In the genomic region with DNA sequence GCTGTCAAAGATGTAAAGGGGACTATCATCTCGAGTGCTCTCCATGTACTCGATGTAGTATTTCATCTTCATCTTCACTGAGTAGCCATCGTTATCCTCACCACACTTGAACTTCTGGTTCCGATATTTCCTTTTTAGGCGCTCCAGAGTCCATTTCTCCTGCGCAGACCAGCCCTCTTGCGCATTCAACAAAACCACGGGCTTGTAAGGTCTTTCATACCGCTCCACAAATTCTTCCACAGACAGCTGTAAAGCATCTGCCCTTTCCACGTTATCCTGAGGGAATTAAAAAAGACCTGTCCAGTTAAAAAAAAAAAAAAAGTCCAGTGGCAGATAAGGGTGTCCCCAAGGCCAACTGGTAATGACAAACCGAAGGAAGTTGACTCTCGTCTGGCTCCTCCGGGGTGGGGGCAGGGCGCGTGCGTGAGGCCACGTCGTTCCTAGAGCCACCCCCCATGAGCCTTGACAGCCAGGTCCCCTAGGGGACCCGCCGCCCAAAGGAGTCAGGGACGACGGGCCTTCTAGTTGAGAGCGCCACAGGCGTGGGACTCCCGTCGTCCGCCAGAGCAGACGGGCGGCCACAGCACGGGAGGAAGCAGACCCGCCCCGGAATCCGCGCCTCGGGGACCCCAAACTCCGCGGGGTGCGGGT, we compare ENCODE assay signal across 8 cellular contexts. TPM values are rescaled to one million over a fixed set of nuclear protein-coding genes. Genes with fewer than 3 reads are reported as not detected.
DNase-seq lines count a peak whose midpoint lies in the region; ATAC-seq and TF ChIP-seq lines count a peak whose summit lies in the region.

No MANE protein-coding gene starts in this region.

- H3K4me3 ChIP-seq in OCI-LY1 (ENCODE audit: low read depth, low read length, poor library complexity, severe bottlenecking) = peak overlapping the region; percentile 93
- H3K4me3 ChIP-seq in suprapubic skin = peak overlapping the region; percentile 83

- H3K4me3 Mint-ChIP-seq in activated T-cell treated with anti-CD3 and anti-CD28 coated beads, Interleukin-2, amount 50 U/mL, for 4 hours = peak overlapping the region; percentile 98
- peak overlapping the region; percentile 98 for H3K4me3 Mint-ChIP-seq in natural killer cell

- ATAC-seq in HG02763 (IDR thresholded peaks at IDR 0.05; ENCODE audit: unreplicated experiment) (peak; percentile 20), natural killer cell (peak; percentile 17 to 42 (median 34))
- ATAC-seq in activated T-cell treated with anti-CD3 and anti-CD28 coated beads, Interleukin-2, amount 50 U/mL, for 4 hours = peak; percentile 42 to 46

- TF ChIP-seq CTCF in OCI-LY1 (IDR thresholded peaks at IDR 0.05; ENCODE audit: low read length) (no peak), natural killer cell (IDR thresholded peaks at IDR 0.05) (no peak), suprapubic skin (IDR thresholded peaks at IDR 0.05) (no peak)

- no peaks in the 10 kb centered on the region for H3K9me2 ChIP-seq in OCI-LY1 (ENCODE audit: low read depth, low read length)

- H3K79me2 ChIP-seq in OCI-LY1 (ENCODE audit: insufficient read depth, low read length) = peaks cover 13% of the 10 kb centered on the region

- 3% methylated on average over 32 of the region's 38 CpGs for WGBS in suprapubic skin

- no peaks in the 10 kb centered on the region for H3K9me3 Mint-ChIP-seq in activated T-cell treated with anti-CD3 and anti-CD28 coated beads, Interleukin-2, amount 50 U/mL, for 4 hours
- H3K9me3 Mint-ChIP-seq in natural killer cell = no peaks in the 10 kb centered on the region

- peaks cover 35% of the 10 kb centered on the region for H3K4me1 ChIP-seq in OCI-LY1 (ENCODE audit: insufficient read depth, low read length, severe bottlenecking)
- peaks cover 49% of the 10 kb centered on the region for H3K4me1 ChIP-seq in suprapubic skin

- H3K36me3 ChIP-seq in OCI-LY1 (ENCODE audit: insufficient read depth, low read length) (peaks cover 58% of the 10 kb centered on the region), suprapubic skin (peaks cover 40% of the 10 kb centered on the region)

- no peaks in the 10 kb centered on the region for H4K20me1 ChIP-seq in OCI-LY1 (ENCODE audit: insufficient read depth, low read length)

- H3K9me3 ChIP-seq in OCI-LY1 (ENCODE audit: low read length) (no peaks in the 10 kb centered on the region), suprapubic skin (no peaks in the 10 kb centered on the region)

- no peak for TF ChIP-seq POLR2A in suprapubic skin (IDR thresholded peaks at IDR 0.05)

- H3K27ac ChIP-seq in OCI-LY1 (ENCODE audit: low read depth, low read length, poor library complexity, severe bottlenecking) (peak overlapping the region; percentile 92), suprapubic skin (peak overlapping the region; percentile 97)

- no peak overlapping the region for H2AFZ ChIP-seq in OCI-LY1 (ENCODE audit: low read length)

- intact Hi-C loops in natural killer cell (cut with micrococcal nuclease) = loop anchor here (1.0 to 5.0 kb wide), 2 partner anchors 9 to 943 kb away; partner anchors contain the start of gene UNK

- peak; percentile 59 for DNase-seq in NCI-H146 (lab: John Stamatoyannopoulos, UW)
- no peak for DNase-seq in NCI-H146 treated with DMSO at 0.1 percent for 48 hours (lab: John Stamatoyannopoulos, UW; ENCODE audit: unreplicated experiment)
- DNase-seq in activated T-cell treated with anti-CD3 and anti-CD28 coated beads, Interleukin-2, amount 50 U/mL, for 4 hours = peak; percentile 63
- DNase-seq in fibroblast of gingiva (ENCODE audit: low read depth) = peak; percentile 55
- peak; percentile 71 for DNase-seq in natural killer cell
- DNase-seq in suprapubic skin (ENCODE audit: low spot score in 2 of 2) = peak; percentile 81 to 87

- no peaks in the 10 kb centered on the region; the same call in 1 of the 2 replicates for H3F3A ChIP-seq in OCI-LY1 (ENCODE audit: insufficient read depth, low read length)

- peak overlapping the region; percentile 94 to 100 for H3K27ac Mint-ChIP-seq in natural killer cell

- TF ChIP-seq EP300 in suprapubic skin (IDR thresholded peaks at IDR 0.05) = no peak

- H3K36me3 Mint-ChIP-seq in activated T-cell treated with anti-CD3 and anti-CD28 coated beads, Interleukin-2, amount 50 U/mL, for 4 hours (ENCODE audit: insufficient read depth) = peaks cover 22% of the 10 kb centered on the region
- H3K36me3 Mint-ChIP-seq in natural killer cell = peaks cover 14% of the 10 kb centered on the region

- peak overlapping the region; percentile 94 for H3K4me2 ChIP-seq in OCI-LY1 (ENCODE audit: low read length)

- no peaks in the 10 kb centered on the region for H3K27me3 Mint-ChIP-seq in activated T-cell treated with anti-CD3 and anti-CD28 coated beads, Interleukin-2, amount 50 U/mL, for 4 hours (ENCODE audit: low read depth)
- no peaks in the 10 kb centered on the region for H3K27me3 Mint-ChIP-seq in natural killer cell (ENCODE audit: low read depth in 2 of 2)

- H3K27me3 ChIP-seq in OCI-LY1 (ENCODE audit: insufficient read depth, low read length) (no peaks in the 10 kb centered on the region), suprapubic skin (no peaks in the 10 kb centered on the region)

- peak overlapping the region; percentile 97 for H3K9ac ChIP-seq in OCI-LY1 (ENCODE audit: low read length)

- H3K4me1 Mint-ChIP-seq in activated T-cell treated with anti-CD3 and anti-CD28 coated beads, Interleukin-2, amount 50 U/mL, for 4 hours (ENCODE audit: low read depth) = peaks cover 48% of the 10 kb centered on the region
- peaks cover 33 to 34% of the 10 kb centered on the region in 2 donors for H3K4me1 Mint-ChIP-seq in natural killer cell

RNA-seq across cellular contexts. Expression of gene JMJD6, which starts 0.7 kb away (rescaled TPM):
- total RNA-seq in activated T-cell treated with anti-CD3 and anti-CD28 coated beads, Interleukin-2, amount 50 U/mL, for 4 hours = 10 to 100 TPM; 67.3 to 73.2 (median 68.7) TPM
- total RNA-seq in natural killer cell = 100 to 1,000 TPM; 169 to 257 (median 195) TPM
- total RNA-seq in suprapubic skin = 10 to 100 TPM; 13.8 to 22.1 (median 17.7) TPM

RNA-seq across cellular contexts. Expression of gene METTL23, which starts 0.9 kb away (rescaled TPM):
- total RNA-seq in activated T-cell treated with anti-CD3 and anti-CD28 coated beads, Interleukin-2, amount 50 U/mL, for 4 hours = 10 to 100 TPM; 31.4 to 34.4 (median 31.5) TPM
- total RNA-seq in natural killer cell (10 to 100 TPM; 31.9 to 57.7 (median 34.2) TPM), suprapubic skin (10 to 100 TPM; 20.6 to 29.9 (median 23.0) TPM)

RNA-seq across cellular contexts. Expression of gene SRSF2, which starts 11.4 kb away (rescaled TPM):
- total RNA-seq in activated T-cell treated with anti-CD3 and anti-CD28 coated beads, Interleukin-2, amount 50 U/mL, for 4 hours = 100 to 1,000 TPM; 845 to 927 (median 920) TPM
- 100 to 1,000 TPM; 402 to 548 (median 503) TPM for total RNA-seq in natural killer cell
- 100 to 1,000 TPM; 170 to 253 (median 186) TPM for total RNA-seq in suprapubic skin

RNA-seq across cellular contexts. Expression of gene MFSD11, which starts 12.2 kb away (rescaled TPM):
- 10 to 100 TPM; 14.6 to 16.6 (median 15.1) TPM for total RNA-seq in activated T-cell treated with anti-CD3 and anti-CD28 coated beads, Interleukin-2, amount 50 U/mL, for 4 hours
- total RNA-seq in natural killer cell (10 to 100 TPM; 32.7 to 44.0 (median 33.9) TPM), suprapubic skin (10 to 100 TPM; 31.5 to 78.8 (median 37.2) TPM)

RNA-seq across cellular contexts. Expression of gene MXRA7, which starts 14.9 kb away (rescaled TPM):
- 1 to 10 TPM; 2.0 to 2.3 (median 2.0) TPM for total RNA-seq in activated T-cell treated with anti-CD3 and anti-CD28 coated beads, Interleukin-2, amount 50 U/mL, for 4 hours
- total RNA-seq in natural killer cell (10 to 100 TPM; 31.6 to 47.6 (median 46.5) TPM), suprapubic skin (10 to 100 TPM; 44.5 to 67.8 (median 56.9) TPM)
